Comparison of ENCODE assay signal across 10 cellular contexts in genomic region chr3:16520636-16521579, GRCh38. TPM values are rescaled to one million over a fixed set of nuclear protein-coding genes. Genes with fewer than 3 reads are reported as not detected.
DNase-seq lines count a peak whose midpoint lies in the region; ATAC-seq and TF ChIP-seq lines count a peak whose summit lies in the region.
"Had no signal": no experiment of that assay in that cellular context is flagged by ENCODE, and none has a peak within 500 bp of the region (broad histone marks: within the 10 kb centered on the region; RNA-seq: fewer than 3 reads in every experiment).

No MANE protein-coding gene starts in this region.

- H3K9me3 ChIP-seq in tibial artery (peaks cover 0 to 3% (median 0%) of the 10 kb centered on the region in 3 donors), sigmoid colon (peaks cover 0 to 2% (median 0%) of the 10 kb centered on the region in 4 donors)

- H3K4me1 ChIP-seq in tibial artery, result peaks cover 0 to 6% (median 0%) of the 10 kb centered on the region in 4 donors
- H3K4me1 ChIP-seq in sigmoid colon, result no peaks in the 10 kb centered on the region

- no peaks in the 10 kb centered on the region for H3K27me3 Mint-ChIP-seq in effector memory CD8-positive, alpha-beta T cell

- ATAC-seq in GM18868 (IDR thresholded peaks at IDR 0.05; ENCODE audit: unreplicated experiment) (peak; percentile 69), GM21515 (IDR thresholded peaks at IDR 0.05; ENCODE audit: unreplicated experiment) (peak; percentile 52), HG03520 (IDR thresholded peaks at IDR 0.05; ENCODE audit: unreplicated experiment) (peak; percentile 57)
- ATAC-seq in effector memory CD8-positive, alpha-beta T cell (replicated peaks), result peak; percentile 29
- ATAC-seq: left ventricle myocardium superior had no signal

- intact Hi-C loops in tibial artery (cut with DNase I; ENCODE audit: low total_unique reads) (no loop called here), sigmoid colon (cut with DNase I) (no loop called here)

- TF ChIP-seq CTCF in tibial artery (IDR thresholded peaks at IDR 0.05), result no peak
- no peak for TF ChIP-seq CTCF in sigmoid colon (IDR thresholded peaks at IDR 0.05)

- TF ChIP-seq POLR2A in sigmoid colon (IDR thresholded peaks at IDR 0.05), result no peak

- peaks cover 0 to 2% of the 10 kb centered on the region in 2 donors for H3K9me3 Mint-ChIP-seq in effector memory CD8-positive, alpha-beta T cell

- H3K36me3 Mint-ChIP-seq in effector memory CD8-positive, alpha-beta T cell (ENCODE audit: insufficient read depth), result no peaks in the 10 kb centered on the region

- H3K4me3 Mint-ChIP-seq in effector memory CD8-positive, alpha-beta T cell, result no peak overlapping the region

- H3K4me1 Mint-ChIP-seq in effector memory CD8-positive, alpha-beta T cell (ENCODE audit: low read depth in 2 of 2), result peaks cover 15 to 52% of the 10 kb centered on the region in 2 donors

- 71 to 72% methylated on average over 6 of the region's 6 CpGs for WGBS in sigmoid colon, 2 donors

- no peaks in the 10 kb centered on the region for H3K36me3 ChIP-seq in tibial artery
- no peaks in the 10 kb centered on the region for H3K36me3 ChIP-seq in sigmoid colon

- H3K27ac Mint-ChIP-seq in effector memory CD8-positive, alpha-beta T cell, result peak overlapping the region in 1 of 2 donors; percentile 81

- no peak for TF ChIP-seq EP300 in sigmoid colon (IDR thresholded peaks at IDR 0.05)

- H3K27me3 ChIP-seq in tibial artery, result no peaks in the 10 kb centered on the region
- peaks cover 0 to 6% (median 0%) of the 10 kb centered on the region in 3 donors for H3K27me3 ChIP-seq in sigmoid colon

- H3K27ac ChIP-seq in tibial artery (no peak overlapping the region), sigmoid colon (no peak overlapping the region)

- H3K4me3 ChIP-seq in tibial artery (no peak overlapping the region), sigmoid colon (no peak overlapping the region)

- no peak for DNase-seq in effector memory CD8-positive, alpha-beta T cell
- DNase-seq in tibial artery, result no peak
- DNase-seq in sigmoid colon, result no peak
- no peak for DNase-seq in NCI-H446 (lab: John Stamatoyannopoulos, UW)
- no peak for DNase-seq in germinal center (ENCODE audit: low spot score)
- DNase-seq: small intestine had no signal

RNA-seq across cellular contexts. Expression of gene RFTN1, which starts 7.4 kb away (rescaled TPM):
- 10 to 100 TPM; 12.1 to 26.0 (median 18.6) TPM for total RNA-seq in sigmoid colon
- 10 to 100 TPM; 10.9 to 26.4 (median 22.2) TPM for polyA plus RNA-seq in sigmoid colon
